Comparison of ENCODE assay signal across 7 cellular contexts in genomic region chr3:16990163-16990562, GRCh38.
"Had no signal": no experiment of that assay in that cellular context is flagged by ENCODE, and none has a peak within 500 bp of the region (broad histone marks: within the 10 kb centered on the region; RNA-seq: fewer than 3 reads in every experiment).

No MANE protein-coding gene starts in this region.

- H3K36me3 ChIP-seq: HAP-1 had no signal

- H2AFZ ChIP-seq: GM23338 had no signal

- H3K27ac Mint-ChIP-seq: GM23338, HFFc6 had no signal

- H3K4me3 Mint-ChIP-seq: GM23338, HFFc6 had no signal

- H3K4me2 ChIP-seq: GM23338 had no signal

- ATAC-seq: HCT116, K562 had no signal

- H3K4me3 ChIP-seq: GM23338, HAP-1, K562 had no signal

- DNase-seq: HFFc6, IMR-90, KG1 had no signal

- H3K9me3 Mint-ChIP-seq: GM23338, HFFc6 had no signal

- H3K9me3 ChIP-seq: HAP-1 had no signal
